ENCODE assay signal across 18 cellular contexts in genomic region chr1:9475061-9475627, GRCh38.
A peak's percentile ranks its signal among the peaks of the same experiment; 100 is the strongest.
DNase-seq lines count a peak whose midpoint lies in the region; ATAC-seq, FAIRE-seq and TF ChIP-seq lines count a peak whose summit lies in the region.
"Had no signal": no experiment of that assay in that cellular context is flagged by ENCODE, and none has a peak within 500 bp of the region (broad histone marks: within the 10 kb centered on the region; RNA-seq: fewer than 3 reads in every experiment).

No MANE protein-coding gene starts in this region.

- no peak overlapping the region for H4K8ac ChIP-seq in H1 (ENCODE audit: extremely low read depth, insufficient read depth, low read length)

- H2BK12ac ChIP-seq in H1 (ENCODE audit: low read depth, low read length), result no peak overlapping the region

- no peak overlapping the region for H3K14ac ChIP-seq in H1 (ENCODE audit: insufficient read length)

- H3K4me3 ChIP-seq in GM23248 (peak overlapping the region; percentile 38), H1 (ENCODE audit: extremely low read depth in 1 of 4, insufficient read depth in 2 of 4, low read depth in 3 of 4, low read length in 4 of 4) (no peak overlapping the region), suprapubic skin (no peak overlapping the region)
- H3K4me3 ChIP-seq: A549; BLaER1 treated with 17β-estradiol and CSF1 and Interleukin-3, amounts not matched to agents 10 nM and 100 nM; Peyer's patch; SK-N-MC had no signal

- H3K27ac ChIP-seq in GM23248 (no peak overlapping the region), H1 (ENCODE audit: low read depth, low read length) (no peak overlapping the region), suprapubic skin (peak overlapping the region; percentile 44)
- H3K27ac ChIP-seq: A549; BLaER1 treated with 17β-estradiol and CSF1 and Interleukin-3, amounts not matched to agents 10 nM and 100 nM; Peyer's patch; SK-N-MC had no signal

- no peaks in the 10 kb centered on the region for H3K23me2 ChIP-seq in H1 (ENCODE audit: low read depth, low read length)

- H3K4ac ChIP-seq in H1 (replicated peaks; ENCODE audit: insufficient read length, low read depth, low read length), result no peak overlapping the region

- H2AK5ac ChIP-seq in H1 (ENCODE audit: low read depth, low read length), result no peak overlapping the region

- no peaks in the 10 kb centered on the region for H3K36me3 ChIP-seq in GM23248 (ENCODE audit: low read depth)
- no peaks in the 10 kb centered on the region for H3K36me3 ChIP-seq in H1 (ENCODE audit: control insufficient read depth in 2 of 4, insufficient read depth in 4 of 4, low read length in 3 of 4)
- no peaks in the 10 kb centered on the region for H3K36me3 ChIP-seq in suprapubic skin
- H3K36me3 ChIP-seq: BLaER1 treated with 17β-estradiol and CSF1 and Interleukin-3, amounts not matched to agents 10 nM and 100 nM; Peyer's patch had no signal

- H3K9me2 ChIP-seq in GM23248 (ENCODE audit: insufficient read depth), result no peaks in the 10 kb centered on the region

- no peak overlapping the region for H2BK120ac ChIP-seq in H1 (replicated peaks; ENCODE audit: low read depth, low read length)

- TF ChIP-seq POLR2A in H1 (IDR thresholded peaks at IDR 0.05; ENCODE audit: control extremely low read depth in 1 of 2, low read depth in 2 of 2, low read length in 2 of 2) (no peak), suprapubic skin (IDR thresholded peaks at IDR 0.05) (no peak)

- no peak overlapping the region for H3K23ac ChIP-seq in H1 (ENCODE audit: insufficient read length)

- TF ChIP-seq EP300 in H1 (IDR thresholded peaks at IDR 0.05; ENCODE audit: borderline replicate concordance in 1 of 2, low read depth in 2 of 2, low read length in 2 of 2) (no peak), suprapubic skin (IDR thresholded peaks at IDR 0.05) (no peak)

- CTCF ChIA-PET in H1 (lab: Charles Lee; ENCODE audit: partially characterized antibody) (interaction anchor here (0.7 to 1.5 kb wide), 4 partner anchors 20 to 179 kb away, joined by 3 to 7 read pairs (median 4); no protein-coding TSS in a partner anchor), GM10248 (lab: Yijun Ruan, JAX) (interaction anchor here (0.9 to 1.0 kb wide), 3 partner anchors 18 to 24 kb away, joined by 3 to 4 read pairs (median 3); no protein-coding TSS in a partner anchor)

- no peak for ATAC-seq in GM21723 (IDR thresholded peaks at IDR 0.05; ENCODE audit: unreplicated experiment)
- ATAC-seq: A549; CD8-positive, alpha-beta T cell; HCT116 had no signal

- TF ChIP-seq CTCF in H1 (IDR thresholded peaks at IDR 0.05; ENCODE audit: control extremely low read depth in 1 of 3, insufficient read depth in 1 of 3, low read depth in 1 of 3, low read length in 3 of 3) (no peak), suprapubic skin (IDR thresholded peaks at IDR 0.05) (no peak), GM10248 (IDR thresholded peaks at IDR 0.05; ENCODE audit: control extremely low read depth, extremely low read depth, low read depth, missing control alignments) (no peak)

- H3K56ac ChIP-seq in H1 (replicated peaks; ENCODE audit: insufficient read length, low read depth, low read length), result no peak overlapping the region

- no peak overlapping the region for H4K91ac ChIP-seq in H1 (replicated peaks; ENCODE audit: insufficient read length, low read length)

- H3K4me1 ChIP-seq in GM23248 (ENCODE audit: insufficient read depth), result peaks cover 16% of the 10 kb centered on the region
- H3K4me1 ChIP-seq in H1 (replicated peaks in 1 of 4; ENCODE audit: control insufficient read depth in 3 of 4, insufficient read depth in 4 of 4, low read length in 3 of 4), result no peaks in the 10 kb centered on the region
- H3K4me1 ChIP-seq in suprapubic skin, result peaks cover 52% of the 10 kb centered on the region
- H3K4me1 ChIP-seq: Peyer's patch had no signal

- H2AFZ ChIP-seq in GM23248, result peak overlapping the region; percentile 71
- H2AFZ ChIP-seq in H1 (ENCODE audit: low read length), result 0 out of 2 replicates have a peak overlapping the region, but pooled peaks have one; percentile 70

- TF ChIP-seq RAD21 in H1 (IDR thresholded peaks at IDR 0.05 in 1 of 2, conservative IDR thresholded peaks at IDR 0.05 in 1 of 2; ENCODE audit: low read depth in 2 of 2, low read length in 2 of 2), result no peak

- no peak overlapping the region for H3K18ac ChIP-seq in H1 (ENCODE audit: extremely low read depth, low read length)

- in situ Hi-C loops in GM23248 (cut with MboI), result no loop called here

- H3K27me3 ChIP-seq in GM23248 (replicated peaks; ENCODE audit: insufficient read depth), result no peaks in the 10 kb centered on the region; the same call in 1 of the 2 replicates
- H3K27me3 ChIP-seq in H1 (replicated peaks in 1 of 4; ENCODE audit: control insufficient read depth in 3 of 4, extremely low read depth in 1 of 4, insufficient read depth in 3 of 4, low read length in 3 of 4), result no peaks in the 10 kb centered on the region
- H3K27me3 ChIP-seq in suprapubic skin, result no peaks in the 10 kb centered on the region
- H3K27me3 ChIP-seq: BLaER1 treated with 17β-estradiol and CSF1 and Interleukin-3, amounts not matched to agents 10 nM and 100 nM; Peyer's patch had no signal

- H2BK5ac ChIP-seq in H1 (ENCODE audit: low read depth, low read length), result no peak overlapping the region

- H3K4me2 ChIP-seq in GM23248 (ENCODE audit: unreplicated experiment) (peak overlapping the region; percentile 39), H1 (ENCODE audit: insufficient read depth in 1 of 2, low read depth in 2 of 2, low read length in 2 of 2) (no peak overlapping the region)
- H3K4me2 ChIP-seq: A549; BLaER1 treated with 17β-estradiol and CSF1 and Interleukin-3, amounts not matched to agents 10 nM and 100 nM had no signal

- peak overlapping the region; percentile 46; the same call in 1 of the 2 replicates for H2BK15ac ChIP-seq in H1 (ENCODE audit: low read length)

- DNase-seq in GM23248 (peak; percentile 63), H1 (ENCODE audit: low read depth in 1 of 2, low spot score in 2 of 2) (no peak), iPS-NIHi7 (ENCODE audit: extremely low spot score) (peak; percentile 7), suprapubic skin (ENCODE audit: low spot score in 2 of 2) (peak in 1 of 2 donors; percentile 72), GM10248 (ENCODE audit: extremely low spot score) (no peak), GDM1 (lab: John Stamatoyannopoulos, UW) (no peak)
- DNase-seq: Calu3; CD8-positive, alpha-beta T cell; NCI-H1105; NCI-H2081; NCI-H446 treated with DMSO at 0.1 percent for 48 hours; Peyer's patch; Right ventricle myocardium superior had no signal

- H3K79me2 ChIP-seq in GM23248 (ENCODE audit: insufficient read depth), result no peaks in the 10 kb centered on the region
- H3K79me2 ChIP-seq in H1 (ENCODE audit: control insufficient read depth in 1 of 2, insufficient read depth in 2 of 2, low read length in 2 of 2), result no peaks in the 10 kb centered on the region; a peak in 1 of 4 replicates

- H3K9ac ChIP-seq in GM23248 (peak overlapping the region; percentile 34; the same call in 1 of the 2 replicates), H1 (replicated peaks in 1 of 4; ENCODE audit: extremely low read depth in 1 of 4, low read depth in 3 of 4, low read length in 3 of 4) (no peak overlapping the region)
- H3K9ac ChIP-seq: BLaER1 treated with 17β-estradiol and CSF1 and Interleukin-3, amounts not matched to agents 10 nM and 100 nM had no signal

- WGBS in GM23248 (ENCODE audit: low coverage in 1 of 2, low lambda C conversion rate in 2 of 2, missing lambda C conversion rate in 2 of 2), 2 experiments, result 9 to 11% methylated on average over 15 of the region's 15 CpGs
- 87% methylated on average over 14 of the region's 15 CpGs; no CpG with 5 or more reads in 1 of the 2 experiments for WGBS in H1 (ENCODE audit: extremely low coverage in 1 of 2, insufficient coverage in 1 of 2, insufficient read length in 1 of 2, insufficient replicate concordance in 2 of 2, low coverage in 1 of 2, low lambda C conversion rate in 2 of 2, missing lambda C conversion rate in 1 of 2), 2 experiments
- WGBS in suprapubic skin, result 49% methylated on average over 10 of the region's 15 CpGs

- H3K9me3 ChIP-seq in GM23248 (ENCODE audit: low read depth) (no peaks in the 10 kb centered on the region), H1 (ENCODE audit: insufficient read depth in 2 of 2, low read depth in 1 of 2, low read length in 1 of 2) (no peaks in the 10 kb centered on the region), suprapubic skin (no peaks in the 10 kb centered on the region)
- H3K9me3 ChIP-seq: A549; BLaER1 treated with 17β-estradiol and CSF1 and Interleukin-3, amounts not matched to agents 10 nM and 100 nM; Peyer's patch had no signal

- FAIRE-seq in H1 (lab: Jason Lieb, UNC), result no peak
- FAIRE-seq: A549 had no signal

- no peak overlapping the region for H2BK20ac ChIP-seq in H1 (ENCODE audit: low read length)

- H3F3A ChIP-seq in GM23248 (ENCODE audit: insufficient read depth), result peaks cover 2% of the 10 kb centered on the region; the same call in 1 of the 2 replicates

- H4K20me1 ChIP-seq in GM23248 (ENCODE audit: insufficient read depth), result no peaks in the 10 kb centered on the region
- peaks cover 0 to 8% of the 10 kb centered on the region in 2 experiments for H4K20me1 ChIP-seq in H1 (replicated peaks in 1 of 2; ENCODE audit: control insufficient read depth in 1 of 2, insufficient read depth in 2 of 2, low read length in 2 of 2)
- H4K20me1 ChIP-seq: BLaER1 treated with 17β-estradiol and CSF1 and Interleukin-3, amounts not matched to agents 10 nM and 100 nM had no signal

- H4K5ac ChIP-seq in H1 (ENCODE audit: insufficient read length, low read depth, low read length), result no peak overlapping the region

- POLR2A ChIA-PET in H1 (lab: Charles Lee; ENCODE audit: partially characterized antibody) (interaction anchor here (1.1 kb wide), 1 partner anchor 222 kb away, joined by 3 read pairs; no protein-coding TSS in a partner anchor), GM10248 (lab: Yijun Ruan, JAX) (no interaction called here)

- H3K79me1 ChIP-seq in H1 (ENCODE audit: low read depth, low read length), result no peaks in the 10 kb centered on the region

TF ChIP-seq in H1, 55 proteins besides CTCF, POLR2A, EP300 and RAD21 (continues in another document):
- no peak for TF ChIP-seq NANOG (IDR thresholded peaks at IDR 0.05; ENCODE audit: insufficient read depth, low read depth, low read length, poor library complexity, severe bottlenecking)
- TF ChIP-seq BCL11A (IDR thresholded peaks at IDR 0.05; ENCODE audit: low read depth in 2 of 2, low read length in 2 of 2), result no peak
- TF ChIP-seq ZNF274 (IDR thresholded peaks at IDR 0.05; ENCODE audit: borderline replicate concordance, extremely low read depth, low read length), result no peak
- TF ChIP-seq, protein P1, sequence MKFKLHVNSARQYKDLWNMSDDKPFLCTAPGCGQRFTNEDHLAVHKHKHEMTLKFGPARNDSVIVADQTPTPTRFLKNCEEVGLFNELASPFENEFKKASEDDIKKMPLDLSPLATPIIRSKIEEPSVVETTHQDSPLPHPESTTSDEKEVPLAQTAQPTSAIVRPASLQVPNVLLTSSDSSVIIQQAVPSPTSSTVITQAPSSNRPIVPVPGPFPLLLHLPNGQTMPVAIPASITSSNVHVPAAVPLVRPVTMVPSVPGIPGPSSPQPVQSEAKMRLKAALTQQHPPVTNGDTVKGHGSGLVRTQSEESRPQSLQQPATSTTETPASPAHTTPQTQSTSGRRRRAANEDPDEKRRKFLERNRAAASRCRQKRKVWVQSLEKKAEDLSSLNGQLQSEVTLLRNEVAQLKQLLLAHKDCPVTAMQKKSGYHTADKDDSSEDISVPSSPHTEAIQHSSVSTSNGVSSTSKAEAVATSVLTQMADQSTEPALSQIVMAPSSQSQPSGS (IDR thresholded peaks at IDR 0.05; ENCODE audit: low read length), result no peak

Comparison
In these comparisons a context has a peak if more than half of its experiments do, and no peak if none do; other contexts are left out.
1. DNase-seq: peak in GM23248 (single experiment) and iPS-NIHi7 (single experiment); none in H1 (0 of 2), GM10248 (single experiment) and GDM1 (single experiment).